Comparison of ENCODE assay signal across 9 cellular contexts in the genomic region with DNA sequence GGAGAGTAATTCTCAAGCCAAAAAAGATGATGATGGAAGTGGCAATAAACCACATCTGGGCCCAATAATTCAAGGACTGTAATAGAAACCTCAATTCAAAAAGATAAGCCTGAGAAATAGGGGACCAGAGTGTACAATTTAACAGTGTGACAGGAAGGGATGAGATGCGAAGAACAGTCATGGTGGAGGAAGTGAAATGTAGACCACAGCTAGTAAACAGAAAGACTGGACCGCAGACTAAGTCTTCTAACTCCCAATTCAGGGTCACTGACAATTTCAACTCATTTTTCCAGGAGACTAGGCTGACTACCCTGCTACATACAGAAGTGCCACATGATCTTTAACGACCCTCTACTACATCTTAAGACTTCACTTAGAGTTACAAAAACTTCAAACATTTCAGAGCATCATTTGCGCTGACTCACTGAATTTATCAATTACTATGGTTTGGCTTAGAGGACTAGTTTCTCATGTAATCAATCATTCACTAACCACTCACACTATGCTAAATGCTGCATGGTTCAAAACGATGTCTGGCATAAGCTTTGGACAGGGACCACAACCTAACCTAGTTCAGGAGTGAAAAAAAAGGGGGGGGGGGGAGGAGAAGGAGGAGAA. TPM values are rescaled to one million over a fixed set of nuclear protein-coding genes. Genes with fewer than 3 reads are reported as not detected.
DNase-seq lines count a peak whose midpoint lies in the region; ATAC-seq and TF ChIP-seq lines count a peak whose summit lies in the region.
"Had no signal": no experiment of that assay in that cellular context is flagged by ENCODE, and none has a peak within 500 bp of the region (broad histone marks: within the 10 kb centered on the region; RNA-seq: fewer than 3 reads in every experiment).

No MANE protein-coding gene starts in this region.

- H3K36me3 ChIP-seq in psoas muscle (ENCODE audit: insufficient read depth in 1 of 2, low read depth in 1 of 2) (no peaks in the 10 kb centered on the region), SJCRH30 (peaks cover 12% of the 10 kb centered on the region)

- H3K4me3 ChIP-seq in psoas muscle (no peak overlapping the region), SJCRH30 (no peak overlapping the region)

- WGBS in psoas muscle, 3 donors = 70 to 80% (median 73%) methylated on average over 5 of the region's 5 CpGs

- H3K9me3 ChIP-seq in psoas muscle = no peaks in the 10 kb centered on the region
- H3K9me3 ChIP-seq in SJCRH30 (replicated peaks) = no peaks in the 10 kb centered on the region

- DNase-seq in iris pigment epithelial cell (ENCODE audit: low read depth) (peak; percentile 20), psoas muscle (no peak), RPMI8226 (no peak), caudate nucleus (lab: John Stamatoyannopoulos, UW) (no peak), SJCRH30 (no peak)
- DNase-seq: stimulated activated CD4-positive, alpha-beta T cell treated with anti-CD3 and anti-CD28 coated beads, Interleukin-15, amount 100 ng/mL, for 24 hours had no signal

- H3K4me1 ChIP-seq in psoas muscle (peaks cover 91% of the 10 kb centered on the region), SJCRH30 (peaks cover 22% of the 10 kb centered on the region)

- intact Hi-C loops in psoas muscle (cut with DNase I) = loop anchor here in 1 of 2 donors (10.0 kb wide), 1 partner anchor 51 kb away; no protein-coding TSS in a partner anchor

- H3K27ac ChIP-seq in psoas muscle (no peak overlapping the region), caudate nucleus (ENCODE audit: low read depth, low read length) (no peak overlapping the region), SJCRH30 (no peak overlapping the region)

- no peak for TF ChIP-seq CTCF in psoas muscle (IDR thresholded peaks at IDR 0.05)

- peak; percentile 43 for ATAC-seq in GM18520 (IDR thresholded peaks at IDR 0.05; ENCODE audit: unreplicated experiment)
- ATAC-seq in GM21723 (IDR thresholded peaks at IDR 0.05; ENCODE audit: unreplicated experiment) = peak; percentile 61
- ATAC-seq in HG03558 (IDR thresholded peaks at IDR 0.05; ENCODE audit: extremely low read depth, unreplicated experiment) = peak; percentile 66
- ATAC-seq in psoas muscle = no peak

- H3K27me3 ChIP-seq in psoas muscle (ENCODE audit: insufficient read depth in 3 of 3, low read length in 2 of 3) (no peaks in the 10 kb centered on the region), SJCRH30 (no peaks in the 10 kb centered on the region)

RNA-seq across cellular contexts. Expression of a gene that starts 9.0 kb away (rescaled TPM):
- total RNA-seq in psoas muscle = 100 to 1,000 TPM; 103 to 173 (median 126) TPM
- 100 to 1,000 TPM; 109 to 218 (median 128) TPM for polyA plus RNA-seq in psoas muscle
- 158 and 160 TPM in 2 replicates for total RNA-seq in SJCRH30 (2014; rRNA removed; shearing (Covaris generic))

Comparison
In these comparisons a context has a peak if more than half of its experiments do, and no peak if none do; other contexts are left out.
1. ATAC-seq: peak in GM18520 (single experiment), GM21723 (single experiment) and HG03558 (single experiment); none in psoas muscle (0 of 4).